ENCODE assay signal across 24 cellular contexts in genomic region chr13:101618440-101619187, GRCh38.
DNase-seq lines count a peak whose midpoint lies in the region; ATAC-seq lines count a peak whose summit lies in the region.
"Had no signal": no experiment of that assay in that cellular context is flagged by ENCODE, and none has a peak within 500 bp of the region (broad histone marks: within the 10 kb centered on the region; RNA-seq: fewer than 3 reads in every experiment).

No MANE protein-coding gene starts in this region.

- no peak overlapping the region for H2AK5ac ChIP-seq in neuronal stem cell (ENCODE audit: low read depth, low read length)

- no peaks in the 10 kb centered on the region for H3K27me3 ChIP-seq in neuronal stem cell (ENCODE audit: control insufficient read depth in 3 of 3, insufficient read depth in 3 of 3, low read depth in 1 of 3, low read length in 3 of 3)

- peaks cover 2% of the 10 kb centered on the region for H3K36me3 Mint-ChIP-seq in central memory CD8-positive, alpha-beta T cell (ENCODE audit: insufficient read depth)

- no peak overlapping the region for H4K91ac ChIP-seq in neuronal stem cell (ENCODE audit: low read depth, low read length, poor library complexity)

- H3K9me3 ChIP-seq in neuronal stem cell (replicated peaks in 1 of 2; ENCODE audit: control insufficient read depth in 2 of 2, insufficient read depth in 1 of 2, low read depth in 1 of 2, low read length in 2 of 2), result no peaks in the 10 kb centered on the region

- H3K4me3 Mint-ChIP-seq in stimulated activated naive CD8-positive, alpha-beta T cell treated with anti-CD3 and anti-CD28 coated beads, Interleukin-15, amount 100 ng/mL, for 72 hours, result no peak overlapping the region
- H3K4me3 Mint-ChIP-seq in central memory CD8-positive, alpha-beta T cell, result peak overlapping the region; percentile 41
- H3K4me3 Mint-ChIP-seq: activated CD4-positive, alpha-beta T cell treated with anti-CD3 and anti-CD28 coated beads, Interleukin-2, amount 10 ng/mL, durations not matched to agents 7 days and 5 days; nephron had no signal

- H3K18ac ChIP-seq in neuronal stem cell (ENCODE audit: low read length), result no peak overlapping the region

- no peak overlapping the region for H3K4me3 ChIP-seq in neuronal stem cell (ENCODE audit: low read length in 2 of 2)
- H3K4me3 ChIP-seq: coronary artery, GM23248, K562 had no signal

- H3K4me2 ChIP-seq in neuronal stem cell (ENCODE audit: insufficient read depth, low read length, poor library complexity, severe bottlenecking), result no peak overlapping the region

- no peak overlapping the region for H3K4ac ChIP-seq in neuronal stem cell (ENCODE audit: low read length)

- H2BK12ac ChIP-seq in neuronal stem cell (ENCODE audit: low read length), result no peak overlapping the region

- H2AFZ ChIP-seq in neuronal stem cell (ENCODE audit: low read length), result no peak overlapping the region
- H2AFZ ChIP-seq: GM23248 had no signal

- H3K27ac Mint-ChIP-seq in stimulated activated naive CD8-positive, alpha-beta T cell treated with anti-CD3 and anti-CD28 coated beads, Interleukin-15, amount 100 ng/mL, for 72 hours, result no peak overlapping the region
- peak overlapping the region; percentile 74 for H3K27ac Mint-ChIP-seq in central memory CD8-positive, alpha-beta T cell (ENCODE audit: low read depth)
- H3K27ac Mint-ChIP-seq: activated CD4-positive, alpha-beta T cell treated with anti-CD3 and anti-CD28 coated beads, Interleukin-2, amount 10 ng/mL, durations not matched to agents 7 days and 5 days; nephron; progenitor cell of endocrine pancreas had no signal

- no peak overlapping the region for H3K9ac ChIP-seq in neuronal stem cell (ENCODE audit: low read depth, low read length, poor library complexity)
- H3K9ac ChIP-seq: GM23248 had no signal

- no peak overlapping the region for H2BK5ac ChIP-seq in neuronal stem cell (ENCODE audit: low read length)

- peaks cover 21% of the 10 kb centered on the region for H3K27me3 Mint-ChIP-seq in stimulated activated naive CD8-positive, alpha-beta T cell treated with anti-CD3 and anti-CD28 coated beads, Interleukin-15, amount 100 ng/mL, for 72 hours
- H3K27me3 Mint-ChIP-seq in central memory CD8-positive, alpha-beta T cell, result peaks cover 23% of the 10 kb centered on the region
- H3K27me3 Mint-ChIP-seq: activated CD4-positive, alpha-beta T cell treated with anti-CD3 and anti-CD28 coated beads, Interleukin-2, amount 10 ng/mL, durations not matched to agents 7 days and 5 days; progenitor cell of endocrine pancreas had no signal

- H3K27ac ChIP-seq in neuronal stem cell (replicated peaks; ENCODE audit: low read length), result no peak overlapping the region
- H3K27ac ChIP-seq: coronary artery, GM23248 had no signal

- ATAC-seq in stimulated activated naive CD8-positive, alpha-beta T cell treated with anti-CD3 and anti-CD28 coated beads, Interleukin-15, amount 100 ng/mL, for 72 hours, result peak; percentile 52
- no peak for ATAC-seq in stimulated activated naive CD8-positive, alpha-beta T cell treated with anti-CD3 and anti-CD28 coated beads, Interleukin-15, Interleukin-2, amounts not matched to agents 100 U/mL and 50 U/mL, for 24 hours
- ATAC-seq in HG02885 (IDR thresholded peaks at IDR 0.05; ENCODE audit: poor library complexity, unreplicated experiment), result peak; percentile 97
- ATAC-seq in central memory CD8-positive, alpha-beta T cell (replicated peaks; ENCODE audit: extremely low read depth, poor library complexity, severe bottlenecking), result peak; percentile 96
- ATAC-seq in GM21737 (IDR thresholded peaks at IDR 0.05; ENCODE audit: unreplicated experiment), result no peak
- ATAC-seq: K562 had no signal

- no peaks in the 10 kb centered on the region for H3K79me1 ChIP-seq in neuronal stem cell (ENCODE audit: low read depth, low read length)

- WGBS in neuronal stem cell (ENCODE audit: extremely low coverage in 2 of 2, insufficient read length in 2 of 2, insufficient replicate concordance in 1 of 2), 2 donors, result no CpG with 5 or more reads among the region's 8 CpGs

- no peak overlapping the region for H2BK15ac ChIP-seq in neuronal stem cell (ENCODE audit: low read length)

- H3K4me1 ChIP-seq in neuronal stem cell (ENCODE audit: control insufficient read depth in 2 of 2, insufficient read depth in 1 of 2, low read depth in 1 of 2, low read length in 2 of 2), result peaks cover 3 to 4% of the 10 kb centered on the region in 2 donors

- H3K9me3 Mint-ChIP-seq in stimulated activated naive CD8-positive, alpha-beta T cell treated with anti-CD3 and anti-CD28 coated beads, Interleukin-15, amount 100 ng/mL, for 72 hours, result no peaks in the 10 kb centered on the region
- H3K9me3 Mint-ChIP-seq in central memory CD8-positive, alpha-beta T cell, result no peaks in the 10 kb centered on the region
- H3K9me3 Mint-ChIP-seq: activated CD4-positive, alpha-beta T cell treated with anti-CD3 and anti-CD28 coated beads, Interleukin-2, amount 10 ng/mL, durations not matched to agents 7 days and 5 days; nephron had no signal

- H3K23ac ChIP-seq in neuronal stem cell (ENCODE audit: low read depth, low read length, poor library complexity), result no peak overlapping the region

- no peaks in the 10 kb centered on the region for H3K36me3 ChIP-seq in neuronal stem cell (replicated peaks in 1 of 2; ENCODE audit: control insufficient read depth in 2 of 2, insufficient read depth in 2 of 2, low read length in 2 of 2)

- peaks cover 14% of the 10 kb centered on the region for H3K4me1 Mint-ChIP-seq in stimulated activated naive CD8-positive, alpha-beta T cell treated with anti-CD3 and anti-CD28 coated beads, Interleukin-15, amount 100 ng/mL, for 72 hours
- peaks cover 15% of the 10 kb centered on the region for H3K4me1 Mint-ChIP-seq in central memory CD8-positive, alpha-beta T cell

- no peak for DNase-seq in stimulated activated naive CD8-positive, alpha-beta T cell treated with anti-CD3 and anti-CD28 coated beads, Interleukin-15, amount 100 ng/mL, for 72 hours
- DNase-seq in stimulated activated naive CD8-positive, alpha-beta T cell treated with anti-CD3 and anti-CD28 coated beads, Interleukin-15, Interleukin-2, amounts not matched to agents 100 U/mL and 50 U/mL, for 24 hours, result no peak
- no peak for DNase-seq in central memory CD8-positive, alpha-beta T cell (ENCODE audit: low spot score in 2 of 2)
- DNase-seq in neuronal stem cell (ENCODE audit: low spot score) (no peak), NCI-H1417 (lab: John Stamatoyannopoulos, UW) (no peak)
- DNase-seq: activated CD4-positive, alpha-beta T cell treated with anti-CD3 and anti-CD28 coated beads, Interleukin-2, amount 10 ng/mL, durations not matched to agents 7 days and 5 days; activated T-cell treated with anti-CD3 and anti-CD28 coated beads for 4 hours; AML-193; COR-L47; EL; GM23248; left colon; MM.1S; NCI-H146; NCI-H748 treated with DMSO at 0.1 percent for 48 hours; SHP77; stimulated activated CD4-positive, alpha-beta T cell treated with anti-CD3 and anti-CD28 coated beads, Interleukin-2, amount 100 ng/mL, for 24 hours; SW 1271 had no signal

- H2BK120ac ChIP-seq in neuronal stem cell (ENCODE audit: low read depth, low read length), result no peak overlapping the region

- H3K14ac ChIP-seq in neuronal stem cell (ENCODE audit: low read length), result no peak overlapping the region

- no peak overlapping the region for H4K8ac ChIP-seq in neuronal stem cell (ENCODE audit: low read depth, low read length)

Comparison
In these comparisons a context has a peak if more than half of its experiments do, and no peak if none do; other contexts are left out.
1. ATAC-seq: peak in stimulated activated naive CD8-positive, alpha-beta T cell treated with anti-CD3 and anti-CD28 coated beads, Interleukin-15, amount 100 ng/mL, for 72 hours (single experiment), HG02885 (single experiment) and central memory CD8-positive, alpha-beta T cell (single experiment); none in stimulated activated naive CD8-positive, alpha-beta T cell treated with anti-CD3 and anti-CD28 coated beads, Interleukin-15, Interleukin-2, amounts not matched to agents 100 U/mL and 50 U/mL, for 24 hours (single experiment) and GM21737 (single experiment).